ENCODE assay signal across 11 cellular contexts in the genomic region with DNA sequence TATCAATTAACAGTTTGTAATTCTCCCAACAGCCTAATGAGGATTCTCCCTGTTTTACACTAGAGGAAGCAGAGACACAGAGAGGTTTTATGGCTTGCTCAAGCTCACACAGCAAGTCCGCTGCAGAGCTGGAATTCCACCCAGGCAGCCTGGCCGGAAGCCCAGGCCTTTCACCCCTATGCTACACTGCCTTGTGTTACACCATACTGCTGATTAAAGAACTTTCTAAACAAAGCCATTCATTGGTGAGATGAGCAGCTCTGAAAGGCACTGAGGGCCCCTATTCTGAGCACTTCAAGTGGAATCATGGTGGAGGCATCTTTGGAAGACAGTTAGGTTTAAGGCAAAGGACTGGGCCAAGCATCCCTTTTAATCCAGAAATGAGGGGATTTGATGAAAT. TPM values are rescaled to one million over a fixed set of nuclear protein-coding genes. Genes with fewer than 3 reads are reported as not detected.
A peak's percentile ranks its signal among the peaks of the same experiment; 100 is the strongest.
DNase-seq lines count a peak whose midpoint lies in the region; ATAC-seq, FAIRE-seq and TF ChIP-seq lines count a peak whose summit lies in the region.
"Had no signal": no experiment of that assay in that cellular context is flagged by ENCODE, and none has a peak within 500 bp of the region (broad histone marks: within the 10 kb centered on the region; RNA-seq: fewer than 3 reads in every experiment).

No MANE protein-coding gene starts in this region.

- H3K27ac ChIP-seq in HepG2 (ENCODE audit: extremely low read length, insufficient read depth, low read length) = no peak overlapping the region
- H3K27ac ChIP-seq in stomach smooth muscle (ENCODE audit: low read length) = peak overlapping the region; percentile 73
- no peak overlapping the region for H3K27ac ChIP-seq in neuronal stem cell (replicated peaks; ENCODE audit: low read length)

- no peak overlapping the region for H3K4ac ChIP-seq in neuronal stem cell (ENCODE audit: low read length)

- no peak overlapping the region for H2BK15ac ChIP-seq in neuronal stem cell (ENCODE audit: low read length)

- H3K36me3 ChIP-seq in MG63 (no peaks in the 10 kb centered on the region), HepG2 (replicated peaks in 1 of 2; ENCODE audit: control insufficient read depth in 1 of 2, insufficient read depth in 2 of 2, low read length in 2 of 2) (no peaks in the 10 kb centered on the region), stomach smooth muscle (ENCODE audit: control insufficient read depth in 2 of 2, insufficient read depth in 2 of 2, low read length in 2 of 2) (no peaks in the 10 kb centered on the region), neuronal stem cell (replicated peaks in 1 of 2; ENCODE audit: control insufficient read depth in 2 of 2, insufficient read depth in 2 of 2, low read length in 2 of 2) (no peaks in the 10 kb centered on the region)

- CTCF ChIA-PET in HepG2 (lab: Yijun Ruan, JAX; ENCODE audit: low intra/inter-chr PET ratio, low total read pairs) = no interaction called here

- no peak overlapping the region for H3K23ac ChIP-seq in neuronal stem cell (ENCODE audit: low read depth, low read length, poor library complexity)

- WGBS in HepG2 (ENCODE audit: low lambda C conversion rate) = no CpG with 5 or more reads among the region's 2 CpGs
- WGBS in neuronal stem cell (ENCODE audit: extremely low coverage in 2 of 2, insufficient read length in 2 of 2, insufficient replicate concordance in 1 of 2), 2 donors = no CpG with 5 or more reads among the region's 2 CpGs

- peak; percentile 65 for ATAC-seq in HepG2
- ATAC-seq in activated CD4-positive, CD25-positive, alpha-beta regulatory T cell treated with anti-CD3 and anti-CD28 coated beads, Interleukin-2, amount 50 U/mL, for 24 hours = no peak

- no peak overlapping the region for H2BK120ac ChIP-seq in neuronal stem cell (ENCODE audit: low read depth, low read length)

- FAIRE-seq in HepG2 (lab: Jason Lieb, UNC) = no peak

- no TSS peak for BruUV-seq in HepG2 (replicated peaks; lab: Mats Ljungman, UMichigan)

- no peak overlapping the region for H3K14ac ChIP-seq in neuronal stem cell (ENCODE audit: low read length)

- H3K4me2 ChIP-seq in HepG2 (ENCODE audit: low read depth, low read length) (no peak overlapping the region), neuronal stem cell (ENCODE audit: insufficient read depth, low read length, poor library complexity, severe bottlenecking) (no peak overlapping the region)
- H3K4me2 ChIP-seq: smooth muscle cell had no signal

- H3K27me3 ChIP-seq in MG63 (no peaks in the 10 kb centered on the region), HepG2 (ENCODE audit: control insufficient read depth in 1 of 2, insufficient read depth in 2 of 2, low read length in 2 of 2) (no peaks in the 10 kb centered on the region), stomach smooth muscle (ENCODE audit: control insufficient read depth in 1 of 2, insufficient read depth in 2 of 2, low read length in 2 of 2) (no peaks in the 10 kb centered on the region), neuronal stem cell (ENCODE audit: control insufficient read depth in 3 of 3, insufficient read depth in 3 of 3, low read depth in 1 of 3, low read length in 3 of 3) (peaks cover 0 to 4% (median 0%) of the 10 kb centered on the region in 3 experiments)

- H2BK12ac ChIP-seq in neuronal stem cell (ENCODE audit: low read length) = no peak overlapping the region

- H2BK5ac ChIP-seq in neuronal stem cell (ENCODE audit: low read length) = no peak overlapping the region

- no peak for TF ChIP-seq RAD21 in HepG2 (CRISPR knock-in tag; IDR thresholded peaks at IDR 0.05)

- in situ Hi-C loops in HepG2 (cut with HindIII; ENCODE audit: extremely low pct_ligation_motif_present, low pct_unique_long_range_greater_than_20kb) = no loop called here

- no peaks in the 10 kb centered on the region for H3K9me3 ChIP-seq in MG63
- H3K9me3 ChIP-seq in HepG2 (ENCODE audit: low read length) = no peaks in the 10 kb centered on the region
- no peaks in the 10 kb centered on the region for H3K9me3 ChIP-seq in stomach smooth muscle (ENCODE audit: control insufficient read depth in 2 of 2, low read length in 2 of 2)
- H3K9me3 ChIP-seq in neuronal stem cell (replicated peaks in 1 of 2; ENCODE audit: control insufficient read depth in 2 of 2, insufficient read depth in 1 of 2, low read depth in 1 of 2, low read length in 2 of 2) = peaks cover 0 to 2% of the 10 kb centered on the region in 2 donors

- H3K9ac ChIP-seq in HepG2 (ENCODE audit: insufficient read depth, low read depth, low read length) (no peak overlapping the region), stomach smooth muscle (ENCODE audit: low read length in 2 of 2) (peak overlapping the region in 1 of 2 donors; percentile 16), neuronal stem cell (ENCODE audit: low read depth, low read length, poor library complexity) (no peak overlapping the region)

- no peaks in the 10 kb centered on the region for H3K79me1 ChIP-seq in neuronal stem cell (ENCODE audit: low read depth, low read length)

- H3K4me1 ChIP-seq in HepG2 (ENCODE audit: insufficient read depth, low read length) = peaks cover 31% of the 10 kb centered on the region
- peaks cover 12% of the 10 kb centered on the region for H3K4me1 ChIP-seq in stomach smooth muscle (ENCODE audit: control insufficient read depth, insufficient read depth, low read length)
- peaks cover 0 to 15% of the 10 kb centered on the region in 2 donors for H3K4me1 ChIP-seq in neuronal stem cell (ENCODE audit: control insufficient read depth in 2 of 2, insufficient read depth in 1 of 2, low read depth in 1 of 2, low read length in 2 of 2)

- no peaks in the 10 kb centered on the region for H4K20me1 ChIP-seq in HepG2 (ENCODE audit: insufficient read depth, low read length)

- no peak for TF ChIP-seq POLR2A in HepG2 (IDR thresholded peaks at IDR 0.05; ENCODE audit: insufficient read depth in 1 of 2, low read depth in 2 of 2, low read length in 2 of 2)

- H2AK5ac ChIP-seq in neuronal stem cell (ENCODE audit: low read depth, low read length) = no peak overlapping the region

- intact Hi-C loops in HepG2 (cut with micrococcal nuclease; ENCODE audit: unreplicated experiment) = loop anchor here (1.0 kb wide), 1 partner anchor 12 kb away; no protein-coding TSS in a partner anchor

- TF ChIP-seq EP300 in HepG2 (IDR thresholded peaks at IDR 0.05; ENCODE audit: low read depth in 2 of 2, low read length in 2 of 2) (no peak), HepG2 (CRISPR knock-in tag; IDR thresholded peaks at IDR 0.05; ENCODE audit: borderline replicate concordance) (no peak)

- no peak overlapping the region for H3K18ac ChIP-seq in neuronal stem cell (ENCODE audit: low read length)

- H3K4me3 ChIP-seq in MG63 (no peak overlapping the region), epithelial cell of proximal tubule (ENCODE audit: low read depth, low read length) (no peak overlapping the region), HepG2 (replicated peaks in 1 of 3; ENCODE audit: insufficient read depth in 1 of 3, low read depth in 2 of 3, low read length in 3 of 3) (no peak overlapping the region), stomach smooth muscle (ENCODE audit: low read length in 2 of 2) (peak overlapping the region in 1 of 2 donors; percentile 35), neuronal stem cell (ENCODE audit: low read length in 2 of 2) (no peak overlapping the region)
- H3K4me3 ChIP-seq: smooth muscle cell had no signal

- no peak overlapping the region for H4K91ac ChIP-seq in neuronal stem cell (ENCODE audit: low read depth, low read length, poor library complexity)

- H3K79me2 ChIP-seq in HepG2 (ENCODE audit: insufficient read depth, low read length) = no peaks in the 10 kb centered on the region

- DNase-seq in MG63 = peak; percentile 83
- DNase-seq in epithelial cell of proximal tubule (ENCODE audit: low read depth) = peak; percentile 66
- DNase-seq in HepG2 (ENCODE audit: low spot score) = no peak
- DNase-seq in SKM-1 (lab: John Stamatoyannopoulos, UW; ENCODE audit: unreplicated experiment) = no peak
- no peak for DNase-seq in neuronal stem cell (ENCODE audit: low spot score)
- DNase-seq in cerebellum (ENCODE audit: low spot score) = no peak
- DNase-seq: activated T-cell treated with anti-CD3 and anti-CD28 coated beads, Interleukin-2, amount 50 U/mL, for 1 hour; DND-41 had no signal

- H4K8ac ChIP-seq in neuronal stem cell (ENCODE audit: low read depth, low read length) = no peak overlapping the region

- POLR2A ChIA-PET in HepG2 (lab: Yijun Ruan, JAX) = interaction anchor here (1.1 kb wide), 1 partner anchor 58 kb away, joined by 5 read pairs; no protein-coding TSS in a partner anchor

- H2AFZ ChIP-seq in HepG2 (ENCODE audit: low read length) (no peak overlapping the region), neuronal stem cell (ENCODE audit: low read length) (no peak overlapping the region)

- no peak for TF ChIP-seq CTCF in epithelial cell of proximal tubule (conservative IDR thresholded peaks at IDR 0.05; ENCODE audit: low read depth, low read length)
- no peak for TF ChIP-seq CTCF in HepG2 (CRISPR knock-in tag; IDR thresholded peaks at IDR 0.05)

RNA-seq across cellular contexts. Expression of gene LARP1, which starts 14.7 kb away (rescaled TPM):
- 30.4 and 36.5 TPM in 2 replicates for total RNA-seq in MG63 (2014; rRNA removed; shearing (Covaris generic); ENCODE audit: low replicate concordance)
- total RNA-seq in epithelial cell of proximal tubule (106 and 111 TPM in 2 replicates), HepG2 (2016; rRNA removed; fragmentation: Illumina TruSeq; extraction: Trizol) (61.4 and 68.5 TPM in 2 replicates), cerebellum (44.0 TPM)
- total RNA-seq in HepG2 (2016; cell fraction: cytosol; rRNA removed; fragmentation: Illumina TruSeq; extraction: Trizol; ENCODE audit: low read depth) = 8.7 and 8.9 TPM in 2 replicates
- 57.6 and 62.0 TPM in 2 replicates for total RNA-seq in HepG2 (2016; cell fraction: insoluble cytoplasmic fraction; rRNA removed; fragmentation: Illumina TruSeq; extraction: Trizol)
- total RNA-seq in HepG2 (2016; cell fraction: membrane; rRNA removed; fragmentation: Illumina TruSeq; extraction: Trizol) = 36.8 and 41.2 TPM in 2 replicates
- total RNA-seq in HepG2 (2016; cell fraction: nucleus; rRNA removed; fragmentation: Illumina TruSeq; extraction: Trizol) = 72.6 and 80.1 TPM in 2 replicates
- 45.2 and 52.0 TPM in 2 replicates for polyA plus RNA-seq in HepG2 (2011; rRNA removed)
- polyA plus RNA-seq in HepG2 (2011; cell fraction: cytosol; rRNA removed) = 29.4 and 31.7 TPM in 2 replicates
- polyA plus RNA-seq in HepG2 (2011; cell fraction: nucleus; rRNA removed) = 74.2 and 76.9 TPM in 2 replicates
- 59.4 and 62.0 TPM in 2 replicates for polyA plus RNA-seq in HepG2 (2012)
- polyA plus RNA-seq in HepG2 (2016; cell fraction: cytosol; fragmentation: Illumina TruSeq; extraction: Trizol; ENCODE audit: low read depth) = 4.0 and 4.5 TPM in 2 replicates
- 69.6 and 92.6 TPM in 2 replicates for polyA plus RNA-seq in HepG2 (2016; cell fraction: insoluble cytoplasmic fraction; fragmentation: Illumina TruSeq; extraction: Trizol; ENCODE audit: low read depth)
- polyA plus RNA-seq in HepG2 (2016; cell fraction: membrane; fragmentation: Illumina TruSeq; extraction: Trizol; ENCODE audit: low read depth) = 15.3 and 19.6 TPM in 2 replicates
- 143 and 158 TPM in 2 replicates for polyA plus RNA-seq in HepG2 (2016; cell fraction: nucleus; fragmentation: Illumina TruSeq; extraction: Trizol; ENCODE audit: insufficient read depth, low read depth)
- polyA minus RNA-seq in HepG2 (2011; rRNA and poly(A)+ RNA removed; ENCODE audit: low replicate concordance) = 72.7 and 144 TPM in 2 replicates
- 40.8 and 53.5 TPM in 2 replicates for polyA minus RNA-seq in HepG2 (2011; cell fraction: cytosol; rRNA and poly(A)+ RNA removed)
- polyA minus RNA-seq in HepG2 (2011; cell fraction: nucleus; rRNA and poly(A)+ RNA removed) = 66.0 and 100 TPM in 2 replicates
- 96.5 TPM for polyA plus RNA-seq in neuronal stem cell (2013, experiment 1 of 2)
- 92.3 TPM for polyA plus RNA-seq in neuronal stem cell (2013, experiment 2 of 2)

Comparison
In these comparisons a context has a peak if more than half of its experiments do, and no peak if none do; other contexts are left out.
1. DNase-seq: peak in MG63 (single experiment) and epithelial cell of proximal tubule (single experiment); none in HepG2 (single experiment), SKM-1 (single experiment), neuronal stem cell (single experiment) and cerebellum (single experiment).